In genomic region chr10:30422981-30423654, GRCh38 we compare ENCODE assay signal across 8 cellular contexts.
DNase-seq lines count a peak whose midpoint lies in the region; ATAC-seq and TF ChIP-seq lines count a peak whose summit lies in the region.

No MANE protein-coding gene starts in this region.

- TF ChIP-seq CTCF in Loucy (conservative IDR thresholded peaks at IDR 0.05; ENCODE audit: low read length) = no peak

- no peak overlapping the region for H3K4me2 ChIP-seq in Loucy (ENCODE audit: low read depth, low read length, poor library complexity, severe bottlenecking)

- no peak overlapping the region for H3K9ac ChIP-seq in Loucy (ENCODE audit: low read depth, low read length, poor library complexity, severe bottlenecking)

- peak; percentile 84 for DNase-seq in AG08396 (ENCODE audit: low spot score)
- peak; percentile 57 for DNase-seq in cerebellar cortex (ENCODE audit: low spot score)
- DNase-seq in medulla oblongata (ENCODE audit: extremely low spot score) = peak; percentile 35
- no peak for DNase-seq in DMS79 treated with DMSO at 0.1 percent for 48 hours (lab: John Stamatoyannopoulos, UW)
- no peak for DNase-seq in NCI-H2081 treated with DMSO at 0.1 percent for 48 hours (lab: John Stamatoyannopoulos, UW)
- no peak for DNase-seq in cerebellar nuclear complex (lab: John Stamatoyannopoulos, UW)

- no peaks in the 10 kb centered on the region for H3K9me3 ChIP-seq in Loucy (ENCODE audit: insufficient read depth, low read depth, low read length)

- H3K4me1 ChIP-seq in Loucy (ENCODE audit: insufficient read depth, low read length, poor library complexity, severe bottlenecking) = peaks cover 46% of the 10 kb centered on the region

- H3K27me3 ChIP-seq in Loucy (ENCODE audit: insufficient read depth, low read length, poor library complexity, severe bottlenecking) = no peaks in the 10 kb centered on the region

- H2AFZ ChIP-seq in Loucy (ENCODE audit: low read length) = peak overlapping the region; percentile 67

- H3K36me3 ChIP-seq in Loucy (ENCODE audit: insufficient read depth, low read length) = no peaks in the 10 kb centered on the region

- ATAC-seq in GM18519 (IDR thresholded peaks at IDR 0.05; ENCODE audit: low FRiP score, unreplicated experiment) = no peak

- no peaks in the 10 kb centered on the region for H3K9me2 ChIP-seq in Loucy (replicated peaks; ENCODE audit: low read depth, low read length)

- no peak overlapping the region for H3K4me3 ChIP-seq in Loucy (ENCODE audit: low read length, poor library complexity, severe bottlenecking)

- H3F3A ChIP-seq in Loucy (ENCODE audit: low read depth) = no peaks in the 10 kb centered on the region

- no peaks in the 10 kb centered on the region for H3K79me2 ChIP-seq in Loucy (ENCODE audit: insufficient read depth, low read length)

- no peaks in the 10 kb centered on the region for H4K20me1 ChIP-seq in Loucy (ENCODE audit: insufficient read depth, low read length, poor library complexity, severe bottlenecking)

Comparison
In these comparisons a context has a peak if more than half of its experiments do, and no peak if none do; other contexts are left out.
1. DNase-seq: peak in AG08396 (single experiment), cerebellar cortex (single experiment) and medulla oblongata (single experiment); none in DMS79 treated with DMSO at 0.1 percent for 48 hours (single experiment), NCI-H2081 treated with DMSO at 0.1 percent for 48 hours (single experiment) and cerebellar nuclear complex (0 of 2).